Comparison of ENCODE assay signal across 26 cellular contexts in the genomic region with DNA sequence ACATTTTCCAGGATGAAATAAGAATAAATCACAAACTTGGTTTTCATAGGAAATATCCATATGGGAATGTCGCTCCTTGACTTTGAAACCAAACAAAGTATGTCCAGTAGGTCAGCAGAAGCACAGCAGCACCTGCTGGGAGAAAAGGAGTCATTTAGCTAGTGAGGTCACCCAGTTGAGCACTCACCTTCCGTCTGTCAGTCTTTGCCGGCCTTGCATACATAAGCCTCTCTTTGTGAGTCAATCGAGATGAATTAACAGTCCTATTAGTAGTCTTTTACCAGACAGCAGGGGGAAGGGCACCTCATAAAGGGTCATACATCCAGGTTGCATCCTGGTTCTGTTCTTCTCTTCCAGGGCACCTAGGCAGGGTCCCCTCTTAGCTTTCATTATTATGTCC.
DNase-seq lines count a peak whose midpoint lies in the region; ATAC-seq, FAIRE-seq and TF ChIP-seq lines count a peak whose summit lies in the region.
"Had no signal": no experiment of that assay in that cellular context is flagged by ENCODE, and none has a peak within 500 bp of the region (broad histone marks: within the 10 kb centered on the region; RNA-seq: fewer than 3 reads in every experiment).

No MANE protein-coding gene starts in this region.

- H3K27me3 Mint-ChIP-seq in WTC11 (ENCODE audit: low read depth): no peaks in the 10 kb centered on the region
- H3K27me3 Mint-ChIP-seq in neural progenitor cell (ENCODE audit: insufficient read depth, low read depth): no peaks in the 10 kb centered on the region
- H3K27me3 Mint-ChIP-seq: activated naive CD4-positive, alpha-beta T cell treated with anti-CD3 and anti-CD28 coated beads, Interleukin-2, amount 10 ng/mL, durations not matched to agents 7 days and 5 days; CD4-positive, alpha-beta T cell; central memory CD8-positive, alpha-beta T cell had no signal

- no peak overlapping the region for H3K27ac ChIP-seq in neural progenitor cell
- H3K27ac ChIP-seq: heart right ventricle, neutrophil, thoracic aorta had no signal

- FAIRE-seq in GM19239 (lab: Jason Lieb, UNC): peak; percentile 64
- FAIRE-seq: keratinocyte had no signal

- no peak overlapping the region for H2AFZ ChIP-seq in neural progenitor cell (replicated peaks)

- H3K36me3 Mint-ChIP-seq in WTC11 (peaks cover 10% of the 10 kb centered on the region), neural progenitor cell (peaks cover 4% of the 10 kb centered on the region)
- H3K36me3 Mint-ChIP-seq: activated naive CD4-positive, alpha-beta T cell treated with anti-CD3 and anti-CD28 coated beads, Interleukin-2, amount 10 ng/mL, durations not matched to agents 7 days and 5 days had no signal

- H3K4me3 ChIP-seq in neural progenitor cell: no peak overlapping the region
- H3K4me3 ChIP-seq: heart right ventricle, lung, smooth muscle cell, thoracic aorta had no signal

- peaks cover 13% of the 10 kb centered on the region for H3K4me1 ChIP-seq in neural progenitor cell

- CTCF ChIA-PET in WTC11 (lab: Charles Lee): interaction anchor here (0.6 to 3.5 kb wide), 5 partner anchors 9 to 576 kb away, joined by 3 to 35 read pairs (median 3); no protein-coding TSS in a partner anchor

- TF ChIP-seq CTCF in WTC11 (IDR thresholded peaks at IDR 0.05) (no peak), GM13977 (IDR thresholded peaks at IDR 0.05; ENCODE audit: extremely low read depth, insufficient read depth, missing control alignments) (no peak), neural progenitor cell (IDR thresholded peaks at IDR 0.05) (no peak)

- no peaks in the 10 kb centered on the region for H3K79me2 ChIP-seq in neural progenitor cell (ENCODE audit: low read depth)

- H3K4me2 ChIP-seq in neural progenitor cell: no peak overlapping the region
- H3K4me2 ChIP-seq: smooth muscle cell had no signal

- H3K27me3 ChIP-seq in neural progenitor cell: no peaks in the 10 kb centered on the region
- H3K27me3 ChIP-seq: heart right ventricle, neutrophil had no signal

- H3K4me1 Mint-ChIP-seq in WTC11: peaks cover 62% of the 10 kb centered on the region
- peaks cover 24% of the 10 kb centered on the region for H3K4me1 Mint-ChIP-seq in neural progenitor cell
- H3K4me1 Mint-ChIP-seq: activated naive CD4-positive, alpha-beta T cell treated with anti-CD3 and anti-CD28 coated beads, Interleukin-2, amount 10 ng/mL, durations not matched to agents 7 days and 5 days; central memory CD8-positive, alpha-beta T cell had no signal

- H4K20me1 ChIP-seq in neural progenitor cell (ENCODE audit: low read depth): no peaks in the 10 kb centered on the region

- no peak overlapping the region for H3K9ac ChIP-seq in neural progenitor cell

- peaks cover 15% of the 10 kb centered on the region for H3K9me3 Mint-ChIP-seq in WTC11
- peaks cover 2% of the 10 kb centered on the region for H3K9me3 Mint-ChIP-seq in neural progenitor cell
- H3K9me3 Mint-ChIP-seq: activated naive CD4-positive, alpha-beta T cell treated with anti-CD3 and anti-CD28 coated beads, Interleukin-2, amount 10 ng/mL, durations not matched to agents 7 days and 5 days; CD4-positive, alpha-beta T cell had no signal

- H3K4me3 Mint-ChIP-seq in WTC11 (peak overlapping the region; percentile 42), neural progenitor cell (no peak overlapping the region)
- H3K4me3 Mint-ChIP-seq: activated naive CD4-positive, alpha-beta T cell treated with anti-CD3 and anti-CD28 coated beads, Interleukin-2, amount 10 ng/mL, durations not matched to agents 7 days and 5 days; CD4-positive, alpha-beta T cell; central memory CD8-positive, alpha-beta T cell had no signal

- H3K27ac Mint-ChIP-seq in WTC11 (peak overlapping the region; percentile 50), neural progenitor cell (no peak overlapping the region)
- H3K27ac Mint-ChIP-seq: activated naive CD4-positive, alpha-beta T cell treated with anti-CD3 and anti-CD28 coated beads, Interleukin-2, amount 10 ng/mL, durations not matched to agents 7 days and 5 days; CD4-positive, alpha-beta T cell had no signal

- H3K9me3 ChIP-seq in neural progenitor cell (ENCODE audit: low read depth): no peaks in the 10 kb centered on the region
- H3K9me3 ChIP-seq: neutrophil, thoracic aorta had no signal

- in situ Hi-C loops in GM13977 (cut with MboI; ENCODE audit: low pct_unique_long_range_greater_than_20kb, low sequenced_read_pairs, unreplicated experiment): loop anchor here (25.0 kb wide), 1 partner anchor 569 kb away; a partner anchor contains a TSS

- POLR2A ChIA-PET in WTC11 (lab: Charles Lee): no interaction called here

- H3K36me3 ChIP-seq in neural progenitor cell: no peaks in the 10 kb centered on the region
- H3K36me3 ChIP-seq: heart right ventricle, neutrophil, thoracic aorta had no signal

- H3F3A ChIP-seq in neural progenitor cell (ENCODE audit: low read depth): peaks cover 10% of the 10 kb centered on the region

- peak; percentile 76 for ATAC-seq in WTC11
- no peak for ATAC-seq in HG03571 (IDR thresholded peaks at IDR 0.05; ENCODE audit: unreplicated experiment)
- ATAC-seq in GM18511 (IDR thresholded peaks at IDR 0.05; ENCODE audit: unreplicated experiment): no peak
- ATAC-seq: heart right ventricle had no signal

- DNase-seq in GM19239 (ENCODE audit: insufficient read length, low spot score): no peak
- peak; percentile 91 for DNase-seq in NCI-H146 (lab: John Stamatoyannopoulos, UW)
- peak; percentile 32 for DNase-seq in WTC11 (ENCODE audit: low spot score)
- DNase-seq in islet precursor cell: peak; percentile 69
- DNase-seq in GM13977 (ENCODE audit: low spot score): no peak
- no peak for DNase-seq in neural progenitor cell (ENCODE audit: low spot score)
- DNase-seq: activated CD4-positive, alpha-beta T cell treated with anti-CD3 and anti-CD28 coated beads for 4 hours; activated naive CD4-positive, alpha-beta T cell treated with anti-CD3 and anti-CD28 coated beads, Interleukin-2, amount 10 ng/mL, durations not matched to agents 7 days and 5 days; activated T-cell treated with anti-CD3 and anti-CD28 coated beads, Interleukin-2, amount 50 U/mL, for 48 hours; CD4-positive, alpha-beta T cell; heart right ventricle; Kasumi-1; NCI-H1105 treated with DMSO at 0.1 percent for 48 hours; NCI-H2107; NCI-H446 treated with DMSO at 0.1 percent for 48 hours; OCI-M1; Right ventricle myocardium superior; stimulated activated naive CD4-positive, alpha-beta T cell had no signal

TF ChIP-seq in WTC11, 78 proteins besides CTCF, POLR2A, EP300 and RAD21:
- TF ChIP-seq NFE2L1 (CRISPR knock-in tag; IDR thresholded peaks at IDR 0.05): no peak
- peak; percentile 46; the same call in 1 of the 2 replicates for TF ChIP-seq TEAD1 (CRISPR knock-in tag; IDR thresholded peaks at IDR 0.05)
- TF ChIP-seq CBFB (CRISPR knock-in tag; IDR thresholded peaks at IDR 0.05; ENCODE audit: low read depth): no peak
- TF ChIP-seq ZNF423 (CRISPR knock-in tag; IDR thresholded peaks at IDR 0.05): no peak
- TF ChIP-seq, protein P1, sequence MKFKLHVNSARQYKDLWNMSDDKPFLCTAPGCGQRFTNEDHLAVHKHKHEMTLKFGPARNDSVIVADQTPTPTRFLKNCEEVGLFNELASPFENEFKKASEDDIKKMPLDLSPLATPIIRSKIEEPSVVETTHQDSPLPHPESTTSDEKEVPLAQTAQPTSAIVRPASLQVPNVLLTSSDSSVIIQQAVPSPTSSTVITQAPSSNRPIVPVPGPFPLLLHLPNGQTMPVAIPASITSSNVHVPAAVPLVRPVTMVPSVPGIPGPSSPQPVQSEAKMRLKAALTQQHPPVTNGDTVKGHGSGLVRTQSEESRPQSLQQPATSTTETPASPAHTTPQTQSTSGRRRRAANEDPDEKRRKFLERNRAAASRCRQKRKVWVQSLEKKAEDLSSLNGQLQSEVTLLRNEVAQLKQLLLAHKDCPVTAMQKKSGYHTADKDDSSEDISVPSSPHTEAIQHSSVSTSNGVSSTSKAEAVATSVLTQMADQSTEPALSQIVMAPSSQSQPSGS (CRISPR knock-in tag; IDR thresholded peaks at IDR 0.05; ENCODE audit: borderline replicate concordance, low read depth): no peak
- TF ChIP-seq SP1 (CRISPR knock-in tag; conservative IDR thresholded peaks at IDR 0.05): no peak
- peak; percentile 81; the same call in 1 of the 2 replicates for TF ChIP-seq ZBTB21 (CRISPR knock-in tag; IDR thresholded peaks at IDR 0.05; ENCODE audit: borderline replicate concordance)
- TF ChIP-seq KAT7 (CRISPR knock-in tag; IDR thresholded peaks at IDR 0.05; ENCODE audit: borderline replicate concordance): no peak
- 0 out of 2 replicates have a peak, but pooled peaks have one; percentile 54 for TF ChIP-seq ETV6 (CRISPR knock-in tag; IDR thresholded peaks at IDR 0.05)

Comparison
In these comparisons a context has a peak if more than half of its experiments do, and no peak if none do; other contexts are left out.
1. DNase-seq: peak in NCI-H146 (single experiment), WTC11 (single experiment) and islet precursor cell (single experiment); none in GM19239 (single experiment), GM13977 (single experiment) and neural progenitor cell (single experiment).